ENCODE assay signal across 21 cellular contexts in the genomic region with DNA sequence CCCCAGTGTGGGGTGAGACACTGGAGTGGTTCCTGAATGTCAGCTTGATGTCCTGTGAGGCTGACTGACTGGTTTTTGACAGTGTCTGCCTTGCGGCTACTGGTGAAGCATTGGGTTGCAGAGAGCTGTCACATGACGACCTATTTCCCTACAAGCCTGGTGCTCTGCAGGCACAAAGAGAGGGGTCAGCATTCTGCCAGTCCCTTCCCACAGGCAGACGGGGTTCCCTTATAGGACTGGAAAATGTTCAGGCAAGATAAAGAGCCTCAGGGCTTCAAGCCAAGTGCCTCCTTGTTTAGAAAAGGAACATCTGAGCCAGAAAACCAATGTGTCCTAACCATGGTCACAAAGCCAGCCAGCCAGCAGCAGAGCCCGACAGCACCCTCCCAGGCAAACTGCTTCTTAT. TPM values are rescaled to one million over a fixed set of nuclear protein-coding genes. Genes with fewer than 3 reads are reported as not detected.
DNase-seq lines count a peak whose midpoint lies in the region; ATAC-seq, FAIRE-seq and TF ChIP-seq lines count a peak whose summit lies in the region.
"Had no signal": no experiment of that assay in that cellular context is flagged by ENCODE, and none has a peak within 500 bp of the region (broad histone marks: within the 10 kb centered on the region; RNA-seq: fewer than 3 reads in every experiment).

No MANE protein-coding gene starts in this region.

- no peak overlapping the region for H3K4me2 ChIP-seq in HepG2 (ENCODE audit: low read depth, low read length)
- no peak overlapping the region for H3K4me2 ChIP-seq in osteoblast (ENCODE audit: insufficient read depth, low read length)

- no peak for TF ChIP-seq CTCF in right lobe of liver (IDR thresholded peaks at IDR 0.05)
- no peak for TF ChIP-seq CTCF in HepG2 (CRISPR knock-in tag; IDR thresholded peaks at IDR 0.05)
- no peak for TF ChIP-seq CTCF in osteoblast (IDR thresholded peaks at IDR 0.05; ENCODE audit: extremely low read depth, low read depth, low read length)

- TF ChIP-seq POLR2A in right lobe of liver (IDR thresholded peaks at IDR 0.05): no peak
- TF ChIP-seq POLR2A in HepG2 (IDR thresholded peaks at IDR 0.05; ENCODE audit: insufficient read depth in 1 of 2, low read depth in 2 of 2, low read length in 2 of 2): no peak

- WGBS in right lobe of liver (ENCODE audit: insufficient coverage, low coverage, low lambda C conversion rate, missing lambda C conversion rate): 40% methylated on average over 1 of the region's 4 CpGs
- 21% methylated on average over 3 of the region's 4 CpGs for WGBS in HepG2 (ENCODE audit: low lambda C conversion rate)

- TF ChIP-seq RAD21 in HepG2 (CRISPR knock-in tag; IDR thresholded peaks at IDR 0.05): no peak

- intact Hi-C loops in right lobe of liver (cut with DNase I) (no loop called here), HepG2 (cut with micrococcal nuclease; ENCODE audit: unreplicated experiment) (no loop called here), left cardiac atrium (cut with DNase I) (no loop called here)

- H3K36me3 ChIP-seq in right lobe of liver (no peaks in the 10 kb centered on the region), HepG2 (replicated peaks in 1 of 2; ENCODE audit: control insufficient read depth in 1 of 2, insufficient read depth in 2 of 2, low read length in 2 of 2) (no peaks in the 10 kb centered on the region), osteoblast (ENCODE audit: insufficient read depth, low read length) (no peaks in the 10 kb centered on the region)
- H3K36me3 ChIP-seq in effector memory CD4-positive, alpha-beta T cell (ENCODE audit: control insufficient read depth, insufficient read depth, low read length): no peaks in the 10 kb centered on the region
- H3K36me3 ChIP-seq: esophagus muscularis mucosa had no signal

- H3K4me1 ChIP-seq in right lobe of liver (no peaks in the 10 kb centered on the region), HepG2 (ENCODE audit: insufficient read depth, low read length) (peaks cover 6% of the 10 kb centered on the region), osteoblast (ENCODE audit: insufficient read depth, low read length) (no peaks in the 10 kb centered on the region)
- no peaks in the 10 kb centered on the region for H3K4me1 ChIP-seq in effector memory CD4-positive, alpha-beta T cell (ENCODE audit: control insufficient read depth, insufficient read depth, low read length, poor library complexity, severe bottlenecking)
- H3K4me1 ChIP-seq: parathyroid adenoma had no signal

- H3K9me3 ChIP-seq in right lobe of liver: no peaks in the 10 kb centered on the region
- H3K9me3 ChIP-seq in HepG2 (ENCODE audit: low read length): no peaks in the 10 kb centered on the region
- H3K9me3 ChIP-seq in osteoblast (ENCODE audit: low read depth, low read length): no peaks in the 10 kb centered on the region
- H3K9me3 ChIP-seq in effector memory CD4-positive, alpha-beta T cell (ENCODE audit: control insufficient read depth, low read length): no peaks in the 10 kb centered on the region

- no peak for TF ChIP-seq EP300 in HepG2 (IDR thresholded peaks at IDR 0.05; ENCODE audit: low read depth in 2 of 2, low read length in 2 of 2)
- TF ChIP-seq EP300 in HepG2 (CRISPR knock-in tag; IDR thresholded peaks at IDR 0.05; ENCODE audit: borderline replicate concordance): no peak

- H4K20me1 ChIP-seq in HepG2 (ENCODE audit: insufficient read depth, low read length) (no peaks in the 10 kb centered on the region), osteoblast (ENCODE audit: insufficient read depth, low read length) (no peaks in the 10 kb centered on the region)

- H3K9ac ChIP-seq in HepG2 (ENCODE audit: insufficient read depth, low read depth, low read length): no peak overlapping the region
- H3K9ac ChIP-seq: GM23248, parathyroid adenoma had no signal

- H3K79me2 ChIP-seq in HepG2 (ENCODE audit: insufficient read depth, low read length): no peaks in the 10 kb centered on the region
- no peaks in the 10 kb centered on the region for H3K79me2 ChIP-seq in osteoblast (ENCODE audit: insufficient read depth, low read length)
- H3K79me2 ChIP-seq: parathyroid adenoma had no signal

- H3K27me3 ChIP-seq in right lobe of liver: no peaks in the 10 kb centered on the region
- no peaks in the 10 kb centered on the region; a peak in 2 of 5 replicates for H3K27me3 ChIP-seq in HepG2 (ENCODE audit: control insufficient read depth in 1 of 2, insufficient read depth in 2 of 2, low read length in 2 of 2)
- no peaks in the 10 kb centered on the region for H3K27me3 ChIP-seq in osteoblast (ENCODE audit: insufficient read depth, low read length)
- no peaks in the 10 kb centered on the region for H3K27me3 ChIP-seq in effector memory CD4-positive, alpha-beta T cell (replicated peaks; ENCODE audit: control insufficient read depth, insufficient read depth, low read length, poor library complexity, severe bottlenecking)
- H3K27me3 ChIP-seq: esophagus muscularis mucosa had no signal

- POLR2A ChIA-PET in HepG2 (lab: Yijun Ruan, JAX): no interaction called here

- BruUV-seq in HepG2 (replicated peaks; lab: Mats Ljungman, UMichigan): no TSS peak

- in situ Hi-C loops in HepG2 (cut with HindIII; ENCODE audit: extremely low pct_ligation_motif_present, low pct_unique_long_range_greater_than_20kb): no loop called here

- no peak overlapping the region for H2AFZ ChIP-seq in HepG2 (ENCODE audit: low read length)
- H2AFZ ChIP-seq in osteoblast (ENCODE audit: low read length): no peak overlapping the region
- H2AFZ ChIP-seq: GM23248, parathyroid adenoma had no signal

- DNase-seq in right lobe of liver (no peak), HepG2 (ENCODE audit: low spot score) (no peak), left cardiac atrium (peak; percentile 43), osteoblast (ENCODE audit: insufficient read length, low spot score, missing footprints) (peak; percentile 74), NCI-H226 (no peak), dermis blood vessel endothelial cell (no peak)
- no peak for DNase-seq in effector CD8-positive, alpha-beta T cell (lab: John Stamatoyannopoulos, UW)
- no peak for DNase-seq in effector memory CD4-positive, alpha-beta T cell
- DNase-seq: activated CD4-positive, alpha-beta T cell treated with anti-CD3 and anti-CD28 coated beads for 1 hour; activated gamma-delta T cell treated with Interleukin-2 at 50 U/mL for 16 hours; COR-L47; GM23248; MV-4-11; NCI-H2171 treated with DMSO at 0.1 percent for 48 hours; stimulated activated CD4-positive, alpha-beta T cell treated with anti-CD3 and anti-CD28 coated beads, Interleukin-12 subunit alpha, Interleukin-12 subunit beta, amount 100 ng/mL, for 4 hours; stimulated activated naive CD8-positive, alpha-beta T cell treated with anti-CD3 and anti-CD28 coated beads, Interleukin-15, Interleukin-2, amounts not matched to agents 100 U/mL and 50 U/mL, for 24 hours had no signal

- FAIRE-seq in HepG2 (lab: Jason Lieb, UNC): no peak
- FAIRE-seq: astrocyte, GM12878 had no signal

- CTCF ChIA-PET in HepG2 (lab: Yijun Ruan, JAX; ENCODE audit: low intra/inter-chr PET ratio, low total read pairs): no interaction called here

- ATAC-seq in right lobe of liver (peak; percentile 59 to 84 (median 70)), HepG2 (no peak), left cardiac atrium (peak; percentile 71 to 85)
- ATAC-seq: GM12878; stimulated activated naive CD8-positive, alpha-beta T cell treated with anti-CD3 and anti-CD28 coated beads, Interleukin-15, Interleukin-2, amounts not matched to agents 100 U/mL and 50 U/mL, for 24 hours had no signal

- H3K27ac ChIP-seq in right lobe of liver (no peak overlapping the region), HepG2 (ENCODE audit: extremely low read length, insufficient read depth, low read length) (no peak overlapping the region), osteoblast (ENCODE audit: low read depth, low read length) (no peak overlapping the region)
- no peak overlapping the region for H3K27ac ChIP-seq in effector memory CD4-positive, alpha-beta T cell (ENCODE audit: insufficient read depth, low read length, poor library complexity, severe bottlenecking)
- H3K27ac ChIP-seq: esophagus muscularis mucosa, GM23248, parathyroid adenoma had no signal

- H3K4me3 ChIP-seq in right lobe of liver (no peak overlapping the region), HepG2 (replicated peaks in 1 of 3; ENCODE audit: insufficient read depth in 1 of 3, low read depth in 2 of 3, low read length in 3 of 3) (no peak overlapping the region), osteoblast (ENCODE audit: insufficient read depth, low read length) (no peak overlapping the region)
- H3K4me3 ChIP-seq in effector memory CD4-positive, alpha-beta T cell (ENCODE audit: insufficient read depth, low read depth, low read length, poor library complexity, severe bottlenecking): no peak overlapping the region
- H3K4me3 ChIP-seq: esophagus muscularis mucosa, GM12878, GM23248 had no signal

TF ChIP-seq in HepG2, 621 proteins besides CTCF, POLR2A, EP300 and RAD21 (continues in another document):
- TF ChIP-seq MTF1 (CRISPR knock-in tag; IDR thresholded peaks at IDR 0.05) (no peak), SRF (IDR thresholded peaks at IDR 0.05; ENCODE audit: low read depth, low read length) (no peak), ZNF17 (CRISPR knock-in tag; IDR thresholded peaks at IDR 0.05) (no peak)

RNA-seq across cellular contexts. Expression of a gene that starts 11.0 kb away (rescaled TPM):
- total RNA-seq in right lobe of liver: 1 to 10 TPM; 1.2 to 4.3 (median 2.4) TPM
- total RNA-seq in HepG2 (2016; rRNA removed; fragmentation: Illumina TruSeq; extraction: Trizol): not detected in 2 replicates
- not detected in 2 replicates for total RNA-seq in HepG2 (2016; cell fraction: cytosol; rRNA removed; fragmentation: Illumina TruSeq; extraction: Trizol; ENCODE audit: low read depth)
- total RNA-seq in HepG2 (2016; cell fraction: insoluble cytoplasmic fraction; rRNA removed; fragmentation: Illumina TruSeq; extraction: Trizol): not detected in 2 replicates
- not detected in 2 replicates for total RNA-seq in HepG2 (2016; cell fraction: membrane; rRNA removed; fragmentation: Illumina TruSeq; extraction: Trizol)
- not detected in 2 replicates for total RNA-seq in HepG2 (2016; cell fraction: nucleus; rRNA removed; fragmentation: Illumina TruSeq; extraction: Trizol)
- polyA plus RNA-seq in HepG2 (2011; rRNA removed): not detected in 2 replicates
- polyA plus RNA-seq in HepG2 (2011; cell fraction: cytosol; rRNA removed): not detected in 2 replicates
- not detected in 2 replicates for polyA plus RNA-seq in HepG2 (2011; cell fraction: nucleus; rRNA removed)
- not detected in 2 replicates for polyA plus RNA-seq in HepG2 (2012)
- not detected in 2 replicates for polyA plus RNA-seq in HepG2 (2016; cell fraction: cytosol; fragmentation: Illumina TruSeq; extraction: Trizol; ENCODE audit: low read depth)
- not detected in 2 replicates for polyA plus RNA-seq in HepG2 (2016; cell fraction: insoluble cytoplasmic fraction; fragmentation: Illumina TruSeq; extraction: Trizol; ENCODE audit: low read depth)
- not detected in 2 replicates for polyA plus RNA-seq in HepG2 (2016; cell fraction: membrane; fragmentation: Illumina TruSeq; extraction: Trizol; ENCODE audit: low read depth)
- polyA plus RNA-seq in HepG2 (2016; cell fraction: nucleus; fragmentation: Illumina TruSeq; extraction: Trizol; ENCODE audit: insufficient read depth, low read depth): not detected in 2 replicates
- not detected in 2 replicates for polyA minus RNA-seq in HepG2 (2011; rRNA and poly(A)+ RNA removed; ENCODE audit: low replicate concordance)
- polyA minus RNA-seq in HepG2 (2011; cell fraction: cytosol; rRNA and poly(A)+ RNA removed): not detected in 2 replicates
- not detected in 2 replicates for polyA minus RNA-seq in HepG2 (2011; cell fraction: nucleus; rRNA and poly(A)+ RNA removed)
- 1 to 10 TPM; 1.9 to 2.4 TPM for total RNA-seq in left cardiac atrium
- not detected in 2 replicates for total RNA-seq in osteoblast
- not detected in 2 replicates for total RNA-seq in dermis blood vessel endothelial cell
- total RNA-seq: astrocyte, GM23248, kidney epithelial cell had no signal
- polyA plus RNA-seq: GM23248 had no signal

Comparison
In these comparisons a context has a peak if more than half of its experiments do, and no peak if none do; other contexts are left out.
1. DNase-seq: peak in left cardiac atrium (single experiment) and osteoblast (single experiment); none in right lobe of liver (0 of 3), HepG2 (single experiment), effector CD8-positive, alpha-beta T cell (single experiment), NCI-H226 (single experiment), effector memory CD4-positive, alpha-beta T cell (0 of 3) and dermis blood vessel endothelial cell (single experiment).